9 cellular contexts compared by ENCODE assay signal in the genomic region with DNA sequence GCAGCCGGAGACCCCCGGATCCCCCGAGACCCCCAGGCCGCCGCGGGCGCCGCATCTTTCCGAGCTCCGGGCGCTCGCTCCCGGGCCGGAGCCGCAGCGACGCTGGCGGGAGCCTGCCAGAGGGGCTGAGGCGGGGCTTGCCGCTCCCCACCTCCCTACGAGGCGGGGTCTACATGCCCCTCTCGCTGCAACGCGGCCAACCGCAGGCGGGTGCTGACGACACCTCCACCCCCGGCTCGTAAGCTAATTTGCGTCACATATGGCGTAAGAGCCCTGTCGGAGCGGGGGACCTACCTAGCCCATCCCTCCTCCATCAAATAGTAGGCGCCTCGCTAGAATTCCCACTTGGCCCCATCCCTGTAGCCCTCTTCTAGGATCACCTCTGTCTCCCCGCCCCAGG. TPM values are rescaled to one million over a fixed set of nuclear protein-coding genes. Genes with fewer than 3 reads are reported as not detected.
DNase-seq lines count a peak whose midpoint lies in the region; ATAC-seq and TF ChIP-seq lines count a peak whose summit lies in the region.
"Had no signal": no experiment of that assay in that cellular context is flagged by ENCODE, and none has a peak within 500 bp of the region (broad histone marks: within the 10 kb centered on the region; RNA-seq: fewer than 3 reads in every experiment).

TSS of gene PTPRN (minus strand) at position 124 of the 400 bp plus-strand sequence. CDS start at position 55, 69 bp downstream.

- peak within 1 kb of the TSS; percentile 61 for H3K4me3 ChIP-seq in skeletal muscle cell (ENCODE audit: low read depth, low read length)

- DNase-seq in NCI-H2081 (lab: John Stamatoyannopoulos, UW) (peak; percentile 62 to 73), NCI-H2081 treated with DMSO at 0.1 percent for 48 hours (lab: John Stamatoyannopoulos, UW) (no peak), NCI-H774 (lab: John Stamatoyannopoulos, UW) (peak; percentile 62), fibroblast of peridontal ligament (ENCODE audit: extremely low read depth) (peak; percentile 31), skeletal muscle cell (ENCODE audit: low read depth) (peak; percentile 84), NCI-H187 treated with DMSO at 0.1 percent for 48 hours (lab: John Stamatoyannopoulos, UW) (no peak), foreskin keratinocyte (no peak), sciatic nerve (ENCODE audit: low spot score) (no peak)
- DNase-seq: activated CD8-positive, alpha-beta T cell treated with anti-CD3 and anti-CD28 coated beads for 36 hours had no signal

- intact Hi-C loops in sciatic nerve (cut with DNase I) = loop anchor here (10.0 kb wide), 1 partner anchor 76 kb away; the partner anchor contains the start of gene DNPEP

- TF ChIP-seq CTCF in foreskin keratinocyte (conservative IDR thresholded peaks at IDR 0.05) = no peak

- peaks cover 62% of the 10 kb centered on the region for H3K27me3 ChIP-seq in foreskin keratinocyte

- no peaks in the 10 kb centered on the region for H3K4me1 ChIP-seq in foreskin keratinocyte

- ATAC-seq in foreskin keratinocyte (no peak), sciatic nerve (no peak)

- no peak within 1 kb of the TSS for H3K27ac ChIP-seq in foreskin keratinocyte

RNA-seq across cellular contexts. Expression of gene PTPRN, which starts in this region (rescaled TPM):
- total RNA-seq in foreskin keratinocyte (not detected in 2 replicates), sciatic nerve (0.58 TPM)
- not detected in 2 replicates for polyA plus RNA-seq in foreskin keratinocyte

Comparison
In these comparisons a context has a peak if more than half of its experiments do, and no peak if none do; other contexts are left out.
1. DNase-seq: peak in NCI-H2081 (2 of 2), NCI-H774 (single experiment), fibroblast of peridontal ligament (single experiment) and skeletal muscle cell (single experiment); none in NCI-H2081 treated with DMSO at 0.1 percent for 48 hours (single experiment), NCI-H187 treated with DMSO at 0.1 percent for 48 hours (single experiment), foreskin keratinocyte (0 of 2) and sciatic nerve (single experiment).